In genomic region chr3:14404396-14405119, GRCh38 we compare ENCODE assay signal across 8 cellular contexts. TPM values are rescaled to one million over a fixed set of nuclear protein-coding genes. Genes with fewer than 3 reads are reported as not detected.
DNase-seq lines count a peak whose midpoint lies in the region; ATAC-seq and TF ChIP-seq lines count a peak whose summit lies in the region.

No MANE protein-coding gene starts in this region.

- H3K4me2 ChIP-seq in BLaER1 treated with 17β-estradiol and CSF1 and Interleukin-3, amounts not matched to agents 10 nM and 100 nM = peak overlapping the region; percentile 92 to 100 (median 97)
- peak overlapping the region; percentile 93 for H3K4me2 ChIP-seq in neural progenitor cell

- H3K36me3 ChIP-seq in BLaER1 treated with 17β-estradiol and CSF1 and Interleukin-3, amounts not matched to agents 10 nM and 100 nM = peaks cover 0 to 26% (median 18%) of the 10 kb centered on the region in 11 experiments; a peak in 16 of 22 replicates
- no peaks in the 10 kb centered on the region for H3K36me3 ChIP-seq in neural progenitor cell

- peak overlapping the region in 8 of 11 experiments; percentile 75 to 97 (median 95); a peak in 13 of 22 replicates for H3K27ac ChIP-seq in BLaER1 treated with 17β-estradiol and CSF1 and Interleukin-3, amounts not matched to agents 10 nM and 100 nM
- H3K27ac ChIP-seq in neural progenitor cell = no peak overlapping the region

- H3K4me1 ChIP-seq in BLaER1 treated with 17β-estradiol and CSF1 and Interleukin-3, amounts not matched to agents 10 nM and 100 nM = peaks cover 62 to 81% (median 71%) of the 10 kb centered on the region in 10 experiments
- peaks cover 15% of the 10 kb centered on the region for H3K4me1 ChIP-seq in neural progenitor cell

- TF ChIP-seq CTCF in chondrocyte (IDR thresholded peaks at IDR 0.05) = no peak
- TF ChIP-seq CTCF in neural progenitor cell (IDR thresholded peaks at IDR 0.05) = no peak

- H3K9me3 ChIP-seq in BLaER1 treated with 17β-estradiol and CSF1 and Interleukin-3, amounts not matched to agents 10 nM and 100 nM (replicated peaks in 1 of 11) = no peaks in the 10 kb centered on the region
- no peaks in the 10 kb centered on the region for H3K9me3 ChIP-seq in neural progenitor cell (ENCODE audit: low read depth)

- peak overlapping the region; percentile 84 for H3K4me3 Mint-ChIP-seq in chondrocyte (ENCODE audit: unreplicated experiment)
- H3K4me3 Mint-ChIP-seq in neural progenitor cell = peak overlapping the region; percentile 96

- H3K27me3 ChIP-seq in BLaER1 treated with 17β-estradiol and CSF1 and Interleukin-3, amounts not matched to agents 10 nM and 100 nM = no peaks in the 10 kb centered on the region
- H3K27me3 ChIP-seq in neural progenitor cell = peaks cover 16% of the 10 kb centered on the region

- H3K27ac Mint-ChIP-seq in chondrocyte (ENCODE audit: unreplicated experiment) (peak overlapping the region; percentile 41), neural progenitor cell (no peak overlapping the region)

- H3K9me3 Mint-ChIP-seq in chondrocyte (ENCODE audit: low read depth) (no peaks in the 10 kb centered on the region), neural progenitor cell (no peaks in the 10 kb centered on the region)

- peaks cover 57% of the 10 kb centered on the region for H3K79me2 ChIP-seq in neural progenitor cell (ENCODE audit: low read depth)

- H3K27me3 Mint-ChIP-seq in chondrocyte (ENCODE audit: low read depth) (no peaks in the 10 kb centered on the region), neural progenitor cell (ENCODE audit: insufficient read depth, low read depth) (peaks cover 20% of the 10 kb centered on the region)

- no peak for ATAC-seq in GM18907 (IDR thresholded peaks at IDR 0.05; ENCODE audit: unreplicated experiment)

- H4K20me1 ChIP-seq in BLaER1 treated with 17β-estradiol and CSF1 and Interleukin-3, amounts not matched to agents 10 nM and 100 nM = peaks cover 0 to 64% (median 51%) of the 10 kb centered on the region in 11 experiments; a peak in 20 of 22 replicates
- peaks cover 44% of the 10 kb centered on the region for H4K20me1 ChIP-seq in neural progenitor cell (ENCODE audit: low read depth)

- H3F3A ChIP-seq in neural progenitor cell (ENCODE audit: low read depth) = peaks cover 16% of the 10 kb centered on the region

- H3K4me1 Mint-ChIP-seq in chondrocyte (ENCODE audit: low read depth) = peaks cover 49% of the 10 kb centered on the region
- peaks cover 41% of the 10 kb centered on the region for H3K4me1 Mint-ChIP-seq in neural progenitor cell

- H2AFZ ChIP-seq in neural progenitor cell (replicated peaks) = no peak overlapping the region

- H3K4me3 ChIP-seq in BLaER1 treated with 17β-estradiol and CSF1 and Interleukin-3, amounts not matched to agents 10 nM and 100 nM = peak overlapping the region; percentile 77 to 95 (median 92); a peak in 19 of 20 replicates
- peak overlapping the region; percentile 100 for H3K4me3 ChIP-seq in Jurkat, Clone E6-1 (ENCODE audit: low read length)
- H3K4me3 ChIP-seq in neural progenitor cell = peak overlapping the region; percentile 90

- H3K36me3 Mint-ChIP-seq in chondrocyte (ENCODE audit: low read depth) (peaks cover 2% of the 10 kb centered on the region), neural progenitor cell (no peaks in the 10 kb centered on the region)

- peak overlapping the region; percentile 78 to 98 (median 94); a peak in 21 of 22 replicates for H3K9ac ChIP-seq in BLaER1 treated with 17β-estradiol and CSF1 and Interleukin-3, amounts not matched to agents 10 nM and 100 nM
- H3K9ac ChIP-seq in neural progenitor cell = no peak overlapping the region

- DNase-seq in Jurkat, Clone E6-1 (ENCODE audit: low read depth, low spot score) = no peak
- no peak for DNase-seq in chondrocyte (ENCODE audit: low spot score)
- no peak for DNase-seq in neural progenitor cell (ENCODE audit: low spot score)
- DNase-seq in SHP77 (lab: John Stamatoyannopoulos, UW) = no peak
- no peak for DNase-seq in NCI-H2107 treated with DMSO at 0.1 percent for 48 hours (lab: John Stamatoyannopoulos, UW; ENCODE audit: unreplicated experiment)
- DNase-seq in inferior parietal cortex (ENCODE audit: extremely low spot score) = no peak

RNA-seq across cellular contexts. Expression of gene SLC6A6, which starts 2.2 kb away (rescaled TPM):
- polyA plus RNA-seq in Jurkat, Clone E6-1 (2012; ENCODE audit: insufficient read depth, insufficient read length) = 16.7 TPM
- total RNA-seq in chondrocyte (46.0 to 63.9 TPM (median 48.0 TPM) in 3 replicates), neural progenitor cell (ENCODE audit: low replicate concordance) (32.9 and 37.2 TPM in 2 replicates)
